20 cellular contexts compared by ENCODE assay signal in genomic region chr19:47260476-47260875, GRCh38.
DNase-seq lines count a peak whose midpoint lies in the region; TF ChIP-seq lines count a peak whose summit lies in the region.
"Had no signal": no experiment of that assay in that cellular context is flagged by ENCODE, and none has a peak within 500 bp of the region (broad histone marks: within the 10 kb centered on the region; RNA-seq: fewer than 3 reads in every experiment).

No MANE protein-coding gene starts in this region.

- no peak for DNase-seq in activated naive CD4-positive, alpha-beta T cell treated with Interleukin-2 at 50 U/mL for 16 hours
- no peak for DNase-seq in nephron progenitor cell
- no peak for DNase-seq in NCI-H82 treated with DMSO at 0.1 percent for 48 hours (lab: John Stamatoyannopoulos, UW; ENCODE audit: unreplicated experiment)
- DNase-seq in tibial artery: no peak
- DNase-seq in NCI-H187 treated with DMSO at 0.1 percent for 48 hours (lab: John Stamatoyannopoulos, UW): no peak
- DNase-seq: Calu3, DMS79, HFFc6, KBM-7, NCI-H1092 treated with DMSO at 0.1 percent for 48 hours, NCI-H1694, NCI-H345, NCI-H69 had no signal

- no peak for TF ChIP-seq CTCF in nephron progenitor cell (IDR thresholded peaks at IDR 0.05)
- TF ChIP-seq CTCF in tibial artery (IDR thresholded peaks at IDR 0.05): no peak

- H3K27ac ChIP-seq in angular gyrus (ENCODE audit: low read depth, low read length) (peak overlapping the region; percentile 51), stomach smooth muscle (ENCODE audit: low read length) (peak overlapping the region; percentile 37), tibial artery (no peak overlapping the region)
- H3K27ac ChIP-seq: A549, HL-60 had no signal

- H3K9me3 ChIP-seq in stomach smooth muscle (ENCODE audit: control insufficient read depth in 2 of 2, low read length in 2 of 2) (no peaks in the 10 kb centered on the region), tibial artery (no peaks in the 10 kb centered on the region)
- H3K9me3 ChIP-seq: A549 had no signal

- H3K27ac Mint-ChIP-seq in activated naive CD4-positive, alpha-beta T cell treated with anti-CD3 and anti-CD28 coated beads, Interleukin-2, amount 50 U/mL, for 24 hours: peak overlapping the region; percentile 30
- no peak overlapping the region for H3K27ac Mint-ChIP-seq in nephron progenitor cell
- H3K27ac Mint-ChIP-seq: GM23338 had no signal

- H3K9ac ChIP-seq in stomach smooth muscle (ENCODE audit: low read length in 2 of 2): no peak overlapping the region

- intact Hi-C loops in tibial artery (cut with DNase I; ENCODE audit: low total_unique reads): no loop called here

- H3K4me1 ChIP-seq in stomach smooth muscle (ENCODE audit: control insufficient read depth, insufficient read depth, low read length) (peaks cover 27% of the 10 kb centered on the region), tibial artery (peaks cover 0 to 38% (median 25%) of the 10 kb centered on the region in 4 donors)

- H3K4me3 Mint-ChIP-seq in activated naive CD4-positive, alpha-beta T cell treated with anti-CD3 and anti-CD28 coated beads, Interleukin-2, amount 50 U/mL, for 24 hours: no peak overlapping the region
- peak overlapping the region; percentile 49 for H3K4me3 Mint-ChIP-seq in nephron progenitor cell
- H3K4me3 Mint-ChIP-seq: GM23338 had no signal

- H3K27me3 Mint-ChIP-seq in activated naive CD4-positive, alpha-beta T cell treated with anti-CD3 and anti-CD28 coated beads, Interleukin-2, amount 50 U/mL, for 24 hours: no peaks in the 10 kb centered on the region
- no peaks in the 10 kb centered on the region for H3K27me3 Mint-ChIP-seq in nephron progenitor cell (ENCODE audit: low read depth, poor library complexity)

- H3K36me3 ChIP-seq in stomach smooth muscle (ENCODE audit: control insufficient read depth in 2 of 2, insufficient read depth in 2 of 2, low read length in 2 of 2) (peaks cover 38 to 43% of the 10 kb centered on the region in 2 donors), tibial artery (peaks cover 64 to 70% (median 65%) of the 10 kb centered on the region in 3 donors)

- H3K36me3 Mint-ChIP-seq in activated naive CD4-positive, alpha-beta T cell treated with anti-CD3 and anti-CD28 coated beads, Interleukin-2, amount 50 U/mL, for 24 hours: peaks cover 27% of the 10 kb centered on the region
- H3K36me3 Mint-ChIP-seq in nephron progenitor cell (ENCODE audit: low read depth): peaks cover 58% of the 10 kb centered on the region

- H3K4me3 ChIP-seq in stomach smooth muscle (ENCODE audit: low read length in 2 of 2) (no peak overlapping the region), tibial artery (no peak overlapping the region)
- H3K4me3 ChIP-seq: A549, GM12878, GM23338 had no signal

- H3K27me3 ChIP-seq in stomach smooth muscle (ENCODE audit: control insufficient read depth in 1 of 2, insufficient read depth in 2 of 2, low read length in 2 of 2): no peaks in the 10 kb centered on the region
- no peaks in the 10 kb centered on the region for H3K27me3 ChIP-seq in tibial artery

- no peaks in the 10 kb centered on the region for H3K9me3 Mint-ChIP-seq in activated naive CD4-positive, alpha-beta T cell treated with anti-CD3 and anti-CD28 coated beads, Interleukin-2, amount 50 U/mL, for 24 hours
- no peaks in the 10 kb centered on the region for H3K9me3 Mint-ChIP-seq in nephron progenitor cell
- H3K9me3 Mint-ChIP-seq: GM23338, HFFc6 had no signal

- peaks cover 41% of the 10 kb centered on the region for H3K4me1 Mint-ChIP-seq in activated naive CD4-positive, alpha-beta T cell treated with anti-CD3 and anti-CD28 coated beads, Interleukin-2, amount 50 U/mL, for 24 hours
- peaks cover 36% of the 10 kb centered on the region for H3K4me1 Mint-ChIP-seq in nephron progenitor cell

Comparison
In these comparisons a context has a peak if more than half of its experiments do, and no peak if none do; other contexts are left out.
1. H3K27ac ChIP-seq: peak in angular gyrus (single experiment) and stomach smooth muscle (single experiment); none in tibial artery (0 of 2).